In the genomic region with DNA sequence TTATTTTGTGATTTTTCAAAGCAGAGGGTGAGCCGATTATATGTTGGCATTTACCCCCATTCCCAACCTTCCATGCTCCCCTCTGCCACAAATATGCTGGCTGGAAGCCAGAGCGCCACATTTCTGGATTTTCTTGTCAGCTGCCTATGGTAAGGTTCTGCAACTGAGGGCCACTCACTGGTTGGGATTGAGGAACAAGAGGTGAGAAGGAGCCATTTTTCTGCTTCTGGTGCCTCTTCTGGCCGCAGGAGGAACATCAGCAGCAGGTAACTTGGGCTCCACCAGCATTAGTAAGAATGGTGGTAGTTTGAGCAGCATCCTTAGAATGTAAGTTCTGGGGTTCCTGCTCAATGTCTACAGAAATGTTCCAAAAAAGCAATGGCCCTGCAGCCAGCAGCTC, we compare ENCODE assay signal across 10 cellular contexts.
DNase-seq lines count a peak whose midpoint lies in the region; ATAC-seq and TF ChIP-seq lines count a peak whose summit lies in the region.
"Had no signal": no experiment of that assay in that cellular context is flagged by ENCODE, and none has a peak within 500 bp of the region (broad histone marks: within the 10 kb centered on the region; RNA-seq: fewer than 3 reads in every experiment).

No MANE protein-coding gene starts in this region.

- H3K4me3 ChIP-seq in astrocyte of the spinal cord (ENCODE audit: low read depth, low read length), result no peak overlapping the region

- in situ Hi-C loops in astrocyte of the spinal cord (cut with HindIII; ENCODE audit: low sequenced_read_pairs), result no loop called here

- DNase-seq in NCI-H1694 treated with DMSO at 0.1 percent for 48 hours (lab: John Stamatoyannopoulos, UW) (peak; percentile 2), NCI-H1694 (lab: John Stamatoyannopoulos, UW) (no peak), HuH-7 (ENCODE audit: low spot score) (peak; percentile 15), astrocyte of the spinal cord (ENCODE audit: low read depth, low spot score) (no peak), left kidney (ENCODE audit: low read depth, low spot score) (peak; percentile 10), T-helper 2 cell (no peak)
- DNase-seq: activated CD4-positive, alpha-beta T cell treated with anti-CD3 and anti-CD28 coated beads, Interleukin-2, amount 50 U/mL, for 1 hour; NCI-H2227 treated with DMSO at 0.1 percent for 48 hours had no signal

- peak; percentile 24 for TF ChIP-seq CTCF in astrocyte of the spinal cord (IDR thresholded peaks at IDR 0.05; ENCODE audit: low read depth, low read length)

- no peak for ATAC-seq in GM21723 (IDR thresholded peaks at IDR 0.05; ENCODE audit: unreplicated experiment)
- ATAC-seq in GM21381 (IDR thresholded peaks at IDR 0.05; ENCODE audit: unreplicated experiment), result no peak

Comparison
In these comparisons a context has a peak if more than half of its experiments do, and no peak if none do; other contexts are left out.
1. DNase-seq: peak in NCI-H1694 treated with DMSO at 0.1 percent for 48 hours (single experiment), HuH-7 (single experiment) and left kidney (single experiment); none in NCI-H1694 (single experiment), astrocyte of the spinal cord (single experiment) and T-helper 2 cell (0 of 5).